Comparison of ENCODE assay signal across 29 cellular contexts in the genomic region with DNA sequence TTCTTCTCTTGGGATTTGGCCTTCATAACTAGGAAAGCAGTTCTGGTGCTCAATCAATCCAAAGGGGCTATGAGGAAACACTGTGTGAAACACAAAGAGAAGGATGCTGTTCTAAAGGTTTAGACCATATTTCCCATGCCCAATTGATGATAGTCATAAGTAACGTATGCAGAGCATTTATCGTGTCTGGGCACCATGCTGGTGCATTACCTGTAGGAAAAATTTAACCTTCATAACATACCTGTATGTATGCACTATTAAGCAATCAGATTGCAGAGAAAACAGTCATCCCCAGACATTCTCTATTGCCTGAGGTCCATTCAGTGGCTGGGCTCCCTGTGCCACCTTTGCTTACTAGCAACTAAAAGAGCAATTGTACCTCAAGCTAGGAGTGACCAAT.
"Had no signal": no experiment of that assay in that cellular context is flagged by ENCODE, and none has a peak within 500 bp of the region (broad histone marks: within the 10 kb centered on the region; RNA-seq: fewer than 3 reads in every experiment).

No MANE protein-coding gene starts in this region.

- H3K27ac ChIP-seq: neutrophil, ovary, parathyroid adenoma, psoas muscle, right lobe of liver, skin epidermis, spleen, thoracic aorta, thyroid gland, tibial nerve, upper lobe of right lung, uterus had no signal

- DNase-seq: naive B cell; naive thymus-derived CD8-positive, alpha-beta T cell; nephron progenitor cell; occipital lobe; ovary; posterior cingulate gyrus; psoas muscle; right cardiac atrium; right lobe of liver; spleen; stimulated activated CD4-positive, alpha-beta T cell treated with anti-CD3 and anti-CD28 coated beads, Interleukin-12 subunit alpha, Interleukin-12 subunit beta, amount 100 ng/mL, for 4 hours; stimulated activated CD4-positive, alpha-beta T cell treated with anti-CD3 and anti-CD28 coated beads, Interleukin-1b, Interleukin-23, amount 100 ng/mL, for 48 hours; stimulated activated CD4-positive, alpha-beta T cell treated with anti-CD3 and anti-CD28 coated beads, Interleukin-4, amount 100 ng/mL, for 1 hour; stimulated activated CD4-positive, alpha-beta T cell treated with anti-CD3 and anti-CD28 coated beads, Interleukin-4, amount 100 ng/mL, for 4 hours; stimulated activated CD8-positive, alpha-beta memory T cell treated with anti-CD3 and anti-CD28 coated beads, Interleukin-4, amount 100 ng/mL, for 48 hours; stimulated activated naive CD4-positive, alpha-beta T cell; stimulated activated naive CD8-positive, alpha-beta T cell treated with anti-CD3 and anti-CD28 coated beads, Interleukin-15, amount 100 ng/mL, for 72 hours; stimulated activated naive CD8-positive, alpha-beta T cell treated with anti-CD3 and anti-CD28 coated beads, Interleukin-15, Interleukin-2, amounts not matched to agents 100 U/mL and 50 U/mL, for 24 hours; thyroid gland; upper lobe of right lung; uterus had no signal

- H3K36me3 ChIP-seq: neutrophil, ovary, right lobe of liver, spleen, thoracic aorta, thyroid gland, tibial nerve, upper lobe of right lung, uterus had no signal

- H3K4me1 ChIP-seq: parathyroid adenoma, right lobe of liver, spleen, upper lobe of right lung had no signal

- H3K27me3 ChIP-seq: neutrophil, ovary, right lobe of liver, spleen, thyroid gland, tibial nerve, upper lobe of right lung, uterus had no signal

- H2AFZ ChIP-seq: parathyroid adenoma had no signal

- H3K79me2 ChIP-seq: parathyroid adenoma had no signal

- H3K9me3 ChIP-seq: neutrophil, ovary, psoas muscle, right lobe of liver, spleen, thoracic aorta, thyroid gland, tibial nerve, upper lobe of right lung, uterus had no signal

- H3K9ac ChIP-seq: parathyroid adenoma had no signal

- H3K4me2 ChIP-seq: smooth muscle cell had no signal

- H3K4me3 ChIP-seq: ovary, psoas muscle, right lobe of liver, skin epidermis, smooth muscle cell, spleen, thoracic aorta, thyroid gland, tibial nerve, upper lobe of right lung, uterus had no signal

- ATAC-seq: naive thymus-derived CD8-positive, alpha-beta T cell; natural killer cell treated with Interleukin-12 subunit alpha and Interleukin-12 subunit beta and Interleukin-15 and Interleukin-18, amount 100 ng/mL, for 72 hours; psoas muscle; right cardiac atrium; right lobe of liver; stimulated activated memory B cell treated with anti-CD40 and anti-IgM and Interleukin-4, amounts not matched to agents 10 μg/mL and 1 μg/mL and 100 μg/mL, for 72 hours; stimulated activated naive CD8-positive, alpha-beta T cell treated with anti-CD3 and anti-CD28 coated beads, Interleukin-15, amount 100 ng/mL, for 72 hours; stimulated activated naive CD8-positive, alpha-beta T cell treated with anti-CD3 and anti-CD28 coated beads, Interleukin-15, Interleukin-2, amounts not matched to agents 100 U/mL and 50 U/mL, for 24 hours; upper lobe of right lung had no signal
